In genomic region chr5:135429886-135430437, GRCh38 we compare ENCODE assay signal across 16 cellular contexts.
"Had no signal": no experiment of that assay in that cellular context is flagged by ENCODE, and none has a peak within 500 bp of the region (broad histone marks: within the 10 kb centered on the region; RNA-seq: fewer than 3 reads in every experiment).

No MANE protein-coding gene starts in this region.

- H3K4me1 Mint-ChIP-seq: stimulated activated memory B cell treated with anti-CD40 and anti-IgM and Interleukin-4, amounts not matched to agents 10 μg/mL and 1 μg/mL and 100 μg/mL, for 72 hours had no signal

- DNase-seq: activated CD4-positive, alpha-beta T cell treated with anti-CD3 and anti-CD28 coated beads, Interleukin-2, amount 10 ng/mL, durations not matched to agents 7 days and 5 days; activated CD4-positive, CD25-positive, alpha-beta regulatory T cell; activated CD8-positive, alpha-beta memory T cell treated with anti-CD3 and anti-CD28 coated beads, Interleukin-2, amount 50 U/mL, for 48 hours; activated naive CD4-positive, alpha-beta T cell; activated naive CD8-positive, alpha-beta T cell treated with anti-CD3 and anti-CD28 coated beads, Interleukin-2, amount 10 ng/mL, durations not matched to agents 7 days and 5 days; anterior cingulate cortex; cerebellar nuclear complex; effector memory CD8-positive, alpha-beta T cell; hippocampal formation; stimulated activated CD4-positive, alpha-beta T cell treated with anti-CD3 and anti-CD28 coated beads, Interleukin-2, amount 100 ng/mL, for 48 hours; substantia nigra; SW 1271; trophoblast cell had no signal

- H3K36me3 Mint-ChIP-seq: activated naive CD8-positive, alpha-beta T cell treated with anti-CD3 and anti-CD28 coated beads, Interleukin-2, amount 10 ng/mL, durations not matched to agents 7 days and 5 days; natural killer cell treated with Interleukin-12 subunit alpha and Interleukin-12 subunit beta and Interleukin-15 and Interleukin-18, amount 100 ng/mL, for 72 hours; stimulated activated memory B cell treated with anti-CD40 and anti-IgM and Interleukin-4, amounts not matched to agents 10 μg/mL and 1 μg/mL and 100 μg/mL, for 72 hours had no signal

- H3K9me3 Mint-ChIP-seq: activated naive CD8-positive, alpha-beta T cell treated with anti-CD3 and anti-CD28 coated beads, Interleukin-2, amount 10 ng/mL, durations not matched to agents 7 days and 5 days; natural killer cell treated with Interleukin-12 subunit alpha and Interleukin-12 subunit beta and Interleukin-15 and Interleukin-18, amount 100 ng/mL, for 72 hours had no signal

- ATAC-seq: effector memory CD8-positive, alpha-beta T cell; left lobe of liver; natural killer cell treated with Interleukin-12 subunit alpha and Interleukin-12 subunit beta and Interleukin-15 and Interleukin-18, amount 100 ng/mL, for 72 hours; stimulated activated memory B cell treated with anti-CD40 and anti-IgM and Interleukin-4, amounts not matched to agents 10 μg/mL and 1 μg/mL and 100 μg/mL, for 72 hours had no signal

- H3K4me3 Mint-ChIP-seq: activated CD4-positive, alpha-beta T cell treated with anti-CD3 and anti-CD28 coated beads, Interleukin-2, amount 10 ng/mL, durations not matched to agents 7 days and 5 days; activated naive CD8-positive, alpha-beta T cell treated with anti-CD3 and anti-CD28 coated beads, Interleukin-2, amount 10 ng/mL, durations not matched to agents 7 days and 5 days; effector memory CD8-positive, alpha-beta T cell; natural killer cell treated with Interleukin-12 subunit alpha and Interleukin-12 subunit beta and Interleukin-15 and Interleukin-18, amount 100 ng/mL, for 72 hours; stimulated activated memory B cell treated with anti-CD40 and anti-IgM and Interleukin-4, amounts not matched to agents 10 μg/mL and 1 μg/mL and 100 μg/mL, for 72 hours had no signal

- H3K27ac Mint-ChIP-seq: activated CD4-positive, alpha-beta T cell treated with anti-CD3 and anti-CD28 coated beads, Interleukin-2, amount 10 ng/mL, durations not matched to agents 7 days and 5 days; activated naive CD8-positive, alpha-beta T cell treated with anti-CD3 and anti-CD28 coated beads, Interleukin-2, amount 10 ng/mL, durations not matched to agents 7 days and 5 days; effector memory CD8-positive, alpha-beta T cell; natural killer cell treated with Interleukin-12 subunit alpha and Interleukin-12 subunit beta and Interleukin-15 and Interleukin-18, amount 100 ng/mL, for 72 hours; stimulated activated memory B cell treated with anti-CD40 and anti-IgM and Interleukin-4, amounts not matched to agents 10 μg/mL and 1 μg/mL and 100 μg/mL, for 72 hours had no signal
